1 cellular context compared by ENCODE assay signal in the genomic region with DNA sequence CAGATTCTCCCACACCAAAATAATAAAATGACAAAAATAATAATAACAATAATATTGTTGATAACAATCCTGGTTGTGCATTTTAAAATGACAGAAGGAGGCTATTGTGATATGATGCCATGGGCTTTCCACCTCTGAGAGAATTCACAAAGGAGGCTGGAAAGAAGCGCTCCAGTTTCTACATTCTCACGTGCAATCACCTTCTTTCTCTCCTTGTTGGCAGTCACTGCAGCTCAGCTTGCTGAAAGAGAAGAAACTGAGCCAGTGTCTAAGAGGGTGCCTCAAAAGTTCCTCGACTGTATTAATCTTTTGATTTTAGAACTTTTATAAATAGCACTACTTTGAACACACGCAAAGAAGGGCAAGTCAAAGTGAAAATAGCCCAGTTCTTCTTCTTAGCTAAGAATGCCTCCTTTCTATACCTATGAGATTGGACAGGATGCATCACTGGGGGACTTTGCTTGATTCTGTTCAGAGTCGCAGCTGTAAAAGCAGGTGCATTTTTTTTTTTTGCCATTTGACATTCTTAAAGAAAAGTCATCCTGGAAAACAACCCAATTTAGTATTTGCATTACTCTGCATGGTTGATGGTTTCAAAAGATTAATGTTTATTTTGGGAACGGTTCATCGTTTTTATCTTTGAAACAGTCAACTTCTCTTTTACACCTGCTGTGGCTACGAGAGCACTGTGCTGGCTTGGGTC.
TF ChIP-seq lines count a peak whose summit lies in the region.

No MANE protein-coding gene starts in this region.

TF ChIP-seq in GM23338, 12 proteins besides CTCF, POLR2A, EP300 and RAD21 (continued from another document):
- TF ChIP-seq, protein P1, sequence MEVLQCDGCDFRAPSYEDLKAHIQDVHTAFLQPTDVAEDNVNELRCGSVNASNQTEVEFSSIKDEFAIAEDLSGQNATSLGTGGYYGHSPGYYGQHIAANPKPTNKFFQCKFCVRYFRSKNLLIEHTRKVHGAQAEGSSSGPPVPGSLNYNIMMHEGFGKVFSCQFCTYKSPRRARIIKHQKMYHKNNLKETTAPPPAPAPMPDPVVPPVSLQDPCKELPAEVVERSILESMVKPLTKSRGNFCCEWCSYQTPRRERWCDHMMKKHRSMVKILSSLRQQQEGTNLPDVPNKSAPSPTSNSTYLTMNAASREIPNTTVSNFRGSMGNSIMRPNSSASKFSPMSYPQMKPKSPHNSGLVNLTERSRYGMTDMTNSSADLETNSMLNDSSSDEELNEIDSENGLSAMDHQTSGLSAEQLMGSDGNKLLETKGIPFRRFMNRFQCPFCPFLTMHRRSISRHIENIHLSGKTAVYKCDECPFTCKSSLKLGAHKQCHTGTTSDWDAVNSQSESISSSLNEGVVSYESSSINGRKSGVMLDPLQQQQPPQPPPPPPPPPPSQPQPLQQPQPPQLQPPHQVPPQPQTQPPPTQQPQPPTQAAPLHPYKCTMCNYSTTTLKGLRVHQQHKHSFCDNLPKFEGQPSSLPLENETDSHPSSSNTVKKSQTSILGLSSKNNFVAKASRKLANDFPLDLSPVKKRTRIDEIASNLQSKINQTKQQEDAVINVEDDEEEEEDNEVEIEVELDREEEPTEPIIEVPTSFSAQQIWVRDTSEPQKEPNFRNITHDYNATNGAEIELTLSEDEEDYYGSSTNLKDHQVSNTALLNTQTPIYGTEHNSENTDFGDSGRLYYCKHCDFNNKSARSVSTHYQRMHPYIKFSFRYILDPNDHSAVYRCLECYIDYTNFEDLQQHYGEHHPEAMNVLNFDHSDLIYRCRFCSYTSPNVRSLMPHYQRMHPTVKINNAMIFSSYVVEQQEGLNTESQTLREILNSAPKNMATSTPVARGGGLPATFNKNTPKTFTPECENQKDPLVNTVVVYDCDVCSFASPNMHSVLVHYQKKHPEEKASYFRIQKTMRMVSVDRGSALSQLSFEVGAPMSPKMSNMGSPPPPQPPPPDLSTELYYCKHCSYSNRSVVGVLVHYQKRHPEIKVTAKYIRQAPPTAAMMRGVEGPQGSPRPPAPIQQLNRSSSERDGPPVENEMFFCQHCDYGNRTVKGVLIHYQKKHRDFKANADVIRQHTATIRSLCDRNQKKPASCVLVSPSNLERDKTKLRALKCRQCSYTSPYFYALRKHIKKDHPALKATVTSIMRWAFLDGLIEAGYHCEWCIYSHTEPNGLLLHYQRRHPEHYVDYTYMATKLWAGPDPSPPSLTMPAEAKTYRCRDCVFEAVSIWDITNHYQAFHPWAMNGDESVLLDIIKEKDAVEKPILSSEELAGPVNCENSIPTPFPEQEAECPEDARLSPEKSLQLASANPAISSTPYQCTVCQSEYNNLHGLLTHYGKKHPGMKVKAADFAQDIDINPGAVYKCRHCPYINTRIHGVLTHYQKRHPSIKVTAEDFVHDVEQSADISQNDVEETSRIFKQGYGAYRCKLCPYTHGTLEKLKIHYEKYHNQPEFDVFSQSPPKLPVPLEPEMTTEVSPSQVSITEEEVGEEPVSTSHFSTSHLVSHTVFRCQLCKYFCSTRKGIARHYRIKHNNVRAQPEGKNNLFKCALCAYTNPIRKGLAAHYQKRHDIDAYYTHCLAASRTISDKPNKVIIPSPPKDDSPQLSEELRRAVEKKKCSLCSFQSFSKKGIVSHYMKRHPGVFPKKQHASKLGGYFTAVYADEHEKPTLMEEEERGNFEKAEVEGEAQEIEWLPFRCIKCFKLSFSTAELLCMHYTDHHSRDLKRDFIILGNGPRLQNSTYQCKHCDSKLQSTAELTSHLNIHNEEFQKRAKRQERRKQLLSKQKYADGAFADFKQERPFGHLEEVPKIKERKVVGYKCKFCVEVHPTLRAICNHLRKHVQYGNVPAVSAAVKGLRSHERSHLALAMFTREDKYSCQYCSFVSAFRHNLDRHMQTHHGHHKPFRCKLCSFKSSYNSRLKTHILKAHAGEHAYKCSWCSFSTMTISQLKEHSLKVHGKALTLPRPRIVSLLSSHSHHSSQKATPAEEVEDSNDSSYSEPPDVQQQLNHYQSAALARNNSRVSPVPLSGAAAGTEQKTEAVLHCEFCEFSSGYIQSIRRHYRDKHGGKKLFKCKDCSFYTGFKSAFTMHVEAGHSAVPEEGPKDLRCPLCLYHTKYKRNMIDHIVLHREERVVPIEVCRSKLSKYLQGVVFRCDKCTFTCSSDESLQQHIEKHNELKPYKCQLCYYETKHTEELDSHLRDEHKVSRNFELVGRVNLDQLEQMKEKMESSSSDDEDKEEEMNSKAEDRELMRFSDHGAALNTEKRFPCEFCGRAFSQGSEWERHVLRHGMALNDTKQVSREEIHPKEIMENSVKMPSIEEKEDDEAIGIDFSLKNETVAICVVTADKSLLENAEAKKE (CRISPR knock-in tag; IDR thresholded peaks at IDR 0.05), result no peak
- no peak for TF ChIP-seq JUNB (IDR thresholded peaks at IDR 0.05; ENCODE audit: unreplicated experiment)
